Comparison of ENCODE assay signal across 21 cellular contexts in genomic region chr1:79082233-79082632, GRCh38.
DNase-seq lines count a peak whose midpoint lies in the region; ATAC-seq and TF ChIP-seq lines count a peak whose summit lies in the region.
"Had no signal": no experiment of that assay in that cellular context is flagged by ENCODE, and none has a peak within 500 bp of the region (broad histone marks: within the 10 kb centered on the region; RNA-seq: fewer than 3 reads in every experiment).

No MANE protein-coding gene starts in this region.

- no peaks in the 10 kb centered on the region for H3K27me3 Mint-ChIP-seq in activated CD8-positive, alpha-beta T cell treated with anti-CD3 and anti-CD28 coated beads, Interleukin-2, amount 10 ng/mL, durations not matched to agents 7 days and 5 days (ENCODE audit: low read depth)
- no peaks in the 10 kb centered on the region for H3K27me3 Mint-ChIP-seq in activated CD8-positive, alpha-beta T cell treated with anti-CD3 and anti-CD28 coated beads for 36 hours
- H3K27me3 Mint-ChIP-seq: CD4-positive, CD25-positive, alpha-beta regulatory T cell had no signal

- TF ChIP-seq CTCF in activated CD8-positive, alpha-beta T cell treated with anti-CD3 and anti-CD28 coated beads for 36 hours (IDR thresholded peaks at IDR 0.05): no peak
- no peak for TF ChIP-seq CTCF in lung (IDR thresholded peaks at IDR 0.05; ENCODE audit: control extremely low read depth, extremely low read depth)

- H3K27ac Mint-ChIP-seq in activated CD8-positive, alpha-beta T cell treated with anti-CD3 and anti-CD28 coated beads, Interleukin-2, amount 10 ng/mL, durations not matched to agents 7 days and 5 days: peak overlapping the region; percentile 58
- no peak overlapping the region for H3K27ac Mint-ChIP-seq in activated CD8-positive, alpha-beta T cell treated with anti-CD3 and anti-CD28 coated beads for 36 hours
- H3K27ac Mint-ChIP-seq: CD4-positive, CD25-positive, alpha-beta regulatory T cell; CD8-positive, alpha-beta T cell had no signal

- no peaks in the 10 kb centered on the region for H3K36me3 Mint-ChIP-seq in activated CD8-positive, alpha-beta T cell treated with anti-CD3 and anti-CD28 coated beads, Interleukin-2, amount 10 ng/mL, durations not matched to agents 7 days and 5 days (ENCODE audit: low read depth)
- H3K36me3 Mint-ChIP-seq in activated CD8-positive, alpha-beta T cell treated with anti-CD3 and anti-CD28 coated beads for 36 hours (ENCODE audit: low read depth): no peaks in the 10 kb centered on the region
- H3K36me3 Mint-ChIP-seq: CD4-positive, CD25-positive, alpha-beta regulatory T cell; CD8-positive, alpha-beta T cell had no signal

- peak overlapping the region in 1 of 11 experiments; percentile 6; a peak in 1 of 22 replicates for H3K27ac ChIP-seq in BLaER1 treated with 17β-estradiol and CSF1 and Interleukin-3, amounts not matched to agents 10 nM and 100 nM
- no peak overlapping the region for H3K27ac ChIP-seq in lung (ENCODE audit: low read depth in 1 of 2, low read length in 1 of 2)
- H3K27ac ChIP-seq: 22Rv1, C4-2B, GM23248 had no signal

- no peak for DNase-seq in activated CD8-positive, alpha-beta T cell treated with anti-CD3 and anti-CD28 coated beads, Interleukin-2, amount 10 ng/mL, durations not matched to agents 7 days and 5 days
- no peak for DNase-seq in activated CD8-positive, alpha-beta T cell treated with anti-CD3 and anti-CD28 coated beads for 36 hours
- DNase-seq in dermis microvascular lymphatic vessel endothelial cell (ENCODE audit: low read depth in 2 of 2): peak; percentile 10 to 15
- no peak for DNase-seq in lung (ENCODE audit: low spot score)
- no peak for DNase-seq in Kasumi-1 (lab: John Stamatoyannopoulos, UW)
- DNase-seq in glomerular visceral epithelial cell (ENCODE audit: extremely low spot score): no peak
- DNase-seq: ACHN; AML-193; BE2C; Caco-2; CD4-positive, CD25-positive, alpha-beta regulatory T cell; CD8-positive, alpha-beta T cell; DMS153; DND-41; GM23248; H7; HCEC 1CT had no signal

- no peak for ATAC-seq in activated CD8-positive, alpha-beta T cell treated with anti-CD3 and anti-CD28 coated beads, Interleukin-2, amount 10 ng/mL, durations not matched to agents 7 days and 5 days
- ATAC-seq in activated CD8-positive, alpha-beta T cell treated with anti-CD3 and anti-CD28 coated beads for 36 hours: no peak
- peak; percentile 5 for ATAC-seq in lung (ENCODE audit: insufficient read depth, low FRiP score)
- ATAC-seq in HG03039 (IDR thresholded peaks at IDR 0.05; ENCODE audit: unreplicated experiment): no peak
- ATAC-seq: CD8-positive, alpha-beta T cell had no signal

- no peak overlapping the region for H3K9ac ChIP-seq in BLaER1 treated with 17β-estradiol and CSF1 and Interleukin-3, amounts not matched to agents 10 nM and 100 nM
- H3K9ac ChIP-seq: GM23248 had no signal

- no peaks in the 10 kb centered on the region for H3K9me3 Mint-ChIP-seq in activated CD8-positive, alpha-beta T cell treated with anti-CD3 and anti-CD28 coated beads, Interleukin-2, amount 10 ng/mL, durations not matched to agents 7 days and 5 days (ENCODE audit: insufficient read depth)
- peaks cover 6% of the 10 kb centered on the region for H3K9me3 Mint-ChIP-seq in activated CD8-positive, alpha-beta T cell treated with anti-CD3 and anti-CD28 coated beads for 36 hours

- intact Hi-C loops in activated CD8-positive, alpha-beta T cell treated with anti-CD3 and anti-CD28 coated beads for 36 hours (cut with micrococcal nuclease): no loop called here

- no peaks in the 10 kb centered on the region for H3K27me3 ChIP-seq in BLaER1 treated with 17β-estradiol and CSF1 and Interleukin-3, amounts not matched to agents 10 nM and 100 nM
- no peaks in the 10 kb centered on the region for H3K27me3 ChIP-seq in lung (ENCODE audit: control insufficient read depth, insufficient read depth)
- H3K27me3 ChIP-seq: BE2C had no signal

- H3K4me1 ChIP-seq in BLaER1 treated with 17β-estradiol and CSF1 and Interleukin-3, amounts not matched to agents 10 nM and 100 nM: peaks cover 25 to 50% (median 33%) of the 10 kb centered on the region in 10 experiments
- no peaks in the 10 kb centered on the region for H3K4me1 ChIP-seq in lung (ENCODE audit: control insufficient read depth in 2 of 2, insufficient read depth in 2 of 2, low read length in 2 of 2)
- H3K4me1 ChIP-seq: Caco-2 had no signal

- H3K4me2 ChIP-seq in BLaER1 treated with 17β-estradiol and CSF1 and Interleukin-3, amounts not matched to agents 10 nM and 100 nM: peak overlapping the region; percentile 37 to 81 (median 58)

- H3K9me3 ChIP-seq in BLaER1 treated with 17β-estradiol and CSF1 and Interleukin-3, amounts not matched to agents 10 nM and 100 nM (replicated peaks in 1 of 11): peaks cover 5 to 20% (median 10%) of the 10 kb centered on the region in 11 experiments
- no peaks in the 10 kb centered on the region for H3K9me3 ChIP-seq in lung (ENCODE audit: control insufficient read depth in 2 of 2, insufficient read depth in 1 of 2, low read length in 1 of 2)
- H3K9me3 ChIP-seq: BE2C, Caco-2 had no signal

- POLR2A ChIA-PET in activated CD8-positive, alpha-beta T cell treated with anti-CD3 and anti-CD28 coated beads, Interleukin-2, amount 10 ng/mL, durations not matched to agents 7 days and 5 days (lab: Charles Lee): no interaction called here
- POLR2A ChIA-PET in activated CD8-positive, alpha-beta T cell treated with anti-CD3 and anti-CD28 coated beads for 36 hours (lab: Charles Lee): no interaction called here

- no peak overlapping the region for H3K4me3 ChIP-seq in BLaER1 treated with 17β-estradiol and CSF1 and Interleukin-3, amounts not matched to agents 10 nM and 100 nM
- no peak overlapping the region for H3K4me3 ChIP-seq in lung
- H3K4me3 ChIP-seq: GM23248 had no signal

- H3K36me3 ChIP-seq in BLaER1 treated with 17β-estradiol and CSF1 and Interleukin-3, amounts not matched to agents 10 nM and 100 nM: peaks cover 0 to 3% (median 0%) of the 10 kb centered on the region in 11 experiments; a peak in 1 of 22 replicates
- H3K36me3 ChIP-seq in lung (ENCODE audit: control insufficient read depth in 2 of 2, insufficient read depth in 2 of 2, low read length in 2 of 2): no peaks in the 10 kb centered on the region
- H3K36me3 ChIP-seq: BE2C had no signal

- no peak overlapping the region for H3K4me3 Mint-ChIP-seq in activated CD8-positive, alpha-beta T cell treated with anti-CD3 and anti-CD28 coated beads, Interleukin-2, amount 10 ng/mL, durations not matched to agents 7 days and 5 days
- H3K4me3 Mint-ChIP-seq in activated CD8-positive, alpha-beta T cell treated with anti-CD3 and anti-CD28 coated beads for 36 hours: no peak overlapping the region
- H3K4me3 Mint-ChIP-seq: CD4-positive, CD25-positive, alpha-beta regulatory T cell; CD8-positive, alpha-beta T cell had no signal

- H4K20me1 ChIP-seq in BLaER1 treated with 17β-estradiol and CSF1 and Interleukin-3, amounts not matched to agents 10 nM and 100 nM: no peaks in the 10 kb centered on the region

- 68% methylated on average over 2 of the region's 2 CpGs for WGBS in lung, 2 donors

- CTCF ChIA-PET in activated CD8-positive, alpha-beta T cell treated with anti-CD3 and anti-CD28 coated beads, Interleukin-2, amount 10 ng/mL, durations not matched to agents 7 days and 5 days (lab: Charles Lee): no interaction called here
- CTCF ChIA-PET in activated CD8-positive, alpha-beta T cell treated with anti-CD3 and anti-CD28 coated beads for 36 hours (lab: Charles Lee): no interaction called here

- no peaks in the 10 kb centered on the region for H3K4me1 Mint-ChIP-seq in activated CD8-positive, alpha-beta T cell treated with anti-CD3 and anti-CD28 coated beads, Interleukin-2, amount 10 ng/mL, durations not matched to agents 7 days and 5 days (ENCODE audit: low read depth)
- H3K4me1 Mint-ChIP-seq in activated CD8-positive, alpha-beta T cell treated with anti-CD3 and anti-CD28 coated beads for 36 hours (ENCODE audit: low read depth): no peaks in the 10 kb centered on the region
- H3K4me1 Mint-ChIP-seq: CD4-positive, CD25-positive, alpha-beta regulatory T cell had no signal

Comparison
In these comparisons a context has a peak if more than half of its experiments do, and no peak if none do; other contexts are left out.
1. DNase-seq: peak in dermis microvascular lymphatic vessel endothelial cell (2 of 2); none in activated CD8-positive, alpha-beta T cell treated with anti-CD3 and anti-CD28 coated beads, Interleukin-2, amount 10 ng/mL, durations not matched to agents 7 days and 5 days (single experiment), activated CD8-positive, alpha-beta T cell treated with anti-CD3 and anti-CD28 coated beads for 36 hours (single experiment), lung (single experiment), Kasumi-1 (0 of 2) and glomerular visceral epithelial cell (single experiment).